Comparison of ENCODE assay signal across 1 cellular context in genomic region chr14:91377700-91378652, GRCh38.
TF ChIP-seq lines count a peak whose summit lies in the region.

No MANE protein-coding gene starts in this region.

TF ChIP-seq in GM12878, 131 proteins besides CTCF, POLR2A, EP300 and RAD21 (continued from another document):
- no peak for TF ChIP-seq SIX5 (IDR thresholded peaks at IDR 0.05; ENCODE audit: low read depth, low read length, severe bottlenecking)
- TF ChIP-seq MLLT1 (IDR thresholded peaks at IDR 0.05), result no peak
- TF ChIP-seq SRF (IDR thresholded peaks at IDR 0.05; ENCODE audit: low read depth in 2 of 2, low read length in 2 of 2), result no peak
- no peak for TF ChIP-seq SIN3A (IDR thresholded peaks at IDR 0.05; ENCODE audit: low read depth, low read length)
- no peak for TF ChIP-seq HSF1 (IDR thresholded peaks at IDR 0.05; ENCODE audit: low read depth, low read length)
- peak; percentile 19; the same call in 1 of the 2 replicates for TF ChIP-seq NR2C1 (IDR thresholded peaks at IDR 0.05)
- TF ChIP-seq PBX3 (IDR thresholded peaks at IDR 0.05; ENCODE audit: insufficient replicate concordance, low read depth, low read length), result no peak
- TF ChIP-seq ELK1 (IDR thresholded peaks at IDR 0.05; ENCODE audit: low read depth, low read length), result no peak
- TF ChIP-seq ZNF687 (IDR thresholded peaks at IDR 0.05), result no peak
- TF ChIP-seq TCF7 (IDR thresholded peaks at IDR 0.05; ENCODE audit: borderline replicate concordance), result no peak
- 0 out of 2 replicates have a peak, but pooled peaks have one; percentile 20 for TF ChIP-seq BCL11A (IDR thresholded peaks at IDR 0.05; ENCODE audit: low read depth, low read length)
- no peak for TF ChIP-seq CEBPZ (IDR thresholded peaks at IDR 0.05; ENCODE audit: low read depth, low read length)
- no peak for TF ChIP-seq BRCA1 (IDR thresholded peaks at IDR 0.05; ENCODE audit: low read depth, low read length)
